ENCODE assay signal across 8 cellular contexts in the genomic region with DNA sequence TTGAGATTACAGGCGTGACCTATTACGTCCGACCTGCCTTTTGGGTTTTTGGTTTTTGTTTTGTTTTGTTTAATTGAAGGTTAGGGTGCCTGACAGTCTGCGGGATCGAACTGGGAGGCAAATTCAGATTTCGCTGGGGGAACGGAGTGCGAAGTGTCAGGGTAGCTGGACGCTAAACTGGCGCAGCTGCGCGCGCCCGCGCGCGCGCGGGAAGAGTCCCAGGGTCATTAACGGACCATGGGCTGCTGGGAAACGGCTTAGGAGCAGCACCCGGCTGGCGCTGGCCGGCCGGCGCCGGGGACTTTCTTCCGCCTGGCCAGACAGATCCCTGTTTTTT. TPM values are rescaled to one million over a fixed set of nuclear protein-coding genes. Genes with fewer than 3 reads are reported as not detected.
DNase-seq lines count a peak whose midpoint lies in the region; ATAC-seq, FAIRE-seq and TF ChIP-seq lines count a peak whose summit lies in the region.

No MANE protein-coding gene starts in this region.

- H3K4me1 Mint-ChIP-seq in mesothelial cell of epicardium = peaks cover 40% of the 10 kb centered on the region
- H3K4me1 Mint-ChIP-seq in stimulated activated naive B cell treated with anti-CD40 and anti-IgM and Interleukin-4, amounts not matched to agents 10 μg/mL and 1 μg/mL and 100 μg/mL, for 72 hours = peaks cover 32 to 61% of the 10 kb centered on the region in 2 donors

- dilution Hi-C loops in endothelial cell of umbilical vein (cut with MboI; ENCODE audit: extremely low pct_ligation_motif_present, low sequenced_read_pairs) = no loop called here

- peaks cover 14% of the 10 kb centered on the region for H3K36me3 Mint-ChIP-seq in mesothelial cell of epicardium
- peaks cover 36 to 42% of the 10 kb centered on the region in 2 donors for H3K36me3 Mint-ChIP-seq in stimulated activated naive B cell treated with anti-CD40 and anti-IgM and Interleukin-4, amounts not matched to agents 10 μg/mL and 1 μg/mL and 100 μg/mL, for 72 hours

- H2AFZ ChIP-seq in endothelial cell of umbilical vein (ENCODE audit: low read depth, low read length) = peak overlapping the region; percentile 87

- H4K20me1 ChIP-seq in endothelial cell of umbilical vein (replicated peaks; ENCODE audit: control insufficient read depth, extremely low read depth, insufficient read depth, low read length) = peaks cover 8% of the 10 kb centered on the region

- H3K4me1 ChIP-seq in endothelial cell of umbilical vein (ENCODE audit: control insufficient read depth, extremely low read depth, insufficient read depth, low read length) = peaks cover 32% of the 10 kb centered on the region

- peak overlapping the region; percentile 99 for H3K9ac ChIP-seq in endothelial cell of umbilical vein (replicated peaks; ENCODE audit: extremely low read depth, insufficient read depth, low read length)

- peak overlapping the region in 2 of 3 experiments; percentile 81 to 98 for H3K4me3 ChIP-seq in endothelial cell of umbilical vein (replicated peaks in 1 of 3; ENCODE audit: insufficient read depth in 1 of 3, low read depth in 1 of 3, low read length in 3 of 3)

- peak overlapping the region; percentile 97 for H3K27ac ChIP-seq in endothelial cell of umbilical vein (ENCODE audit: insufficient read depth, low read depth, low read length)

- peaks cover 65% of the 10 kb centered on the region for H3K79me2 ChIP-seq in endothelial cell of umbilical vein (ENCODE audit: control insufficient read depth, insufficient read depth, low read length)

- peak overlapping the region; percentile 99 for H3K27ac Mint-ChIP-seq in mesothelial cell of epicardium
- peak overlapping the region; percentile 98 for H3K27ac Mint-ChIP-seq in stimulated activated naive B cell treated with anti-CD40 and anti-IgM and Interleukin-4, amounts not matched to agents 10 μg/mL and 1 μg/mL and 100 μg/mL, for 72 hours

- TF ChIP-seq CTCF in endothelial cell of umbilical vein (IDR thresholded peaks at IDR 0.05; ENCODE audit: extremely low read depth in 1 of 2, insufficient read depth in 1 of 2, low read depth in 1 of 2, low read length in 2 of 2) (no peak), mesothelial cell of epicardium (IDR thresholded peaks at IDR 0.05; ENCODE audit: unreplicated experiment) (no peak)

- H3K36me3 ChIP-seq in endothelial cell of umbilical vein (ENCODE audit: control insufficient read depth in 2 of 2, extremely low read depth in 1 of 2, insufficient read depth in 2 of 2, low read length in 2 of 2) = peaks cover 15 to 16% of the 10 kb centered on the region in 2 experiments

- no peaks in the 10 kb centered on the region for H3K27me3 Mint-ChIP-seq in mesothelial cell of epicardium (ENCODE audit: low read depth)
- no peaks in the 10 kb centered on the region for H3K27me3 Mint-ChIP-seq in stimulated activated naive B cell treated with anti-CD40 and anti-IgM and Interleukin-4, amounts not matched to agents 10 μg/mL and 1 μg/mL and 100 μg/mL, for 72 hours

- peak; percentile 72 for FAIRE-seq in endothelial cell of umbilical vein (lab: Jason Lieb, UNC)

- no TSS peak for BruUV-seq in endothelial cell of umbilical vein (replicated peaks; lab: Mats Ljungman, UMichigan)

- POLR2A ChIA-PET in endothelial cell of umbilical vein (lab: Charles Lee) = interaction anchor here (1.0 kb wide), 1 partner anchor 28 kb away, joined by 3 read pairs; a partner anchor contains a TSS

- no peaks in the 10 kb centered on the region for H3K27me3 ChIP-seq in endothelial cell of umbilical vein (ENCODE audit: control insufficient read depth in 2 of 2, insufficient read depth in 2 of 2, low read length in 2 of 2)

- H3K4me2 ChIP-seq in endothelial cell of umbilical vein (ENCODE audit: insufficient read depth, low read length) = peak overlapping the region; percentile 86

- CTCF ChIA-PET in endothelial cell of umbilical vein (lab: Charles Lee) = interaction anchor here (0.7 to 1.3 kb wide), 3 partner anchors 30 to 61 kb away, joined by 3 read pairs; no protein-coding TSS in a partner anchor

- H3K9me3 ChIP-seq in endothelial cell of umbilical vein (replicated peaks; ENCODE audit: control insufficient read depth, insufficient read depth, low read length) = no peaks in the 10 kb centered on the region

- ATAC-seq in HG02885 (IDR thresholded peaks at IDR 0.05; ENCODE audit: poor library complexity, unreplicated experiment) = peak; percentile 57
- ATAC-seq in activated CD4-positive, CD25-positive, alpha-beta regulatory T cell treated with anti-CD3 and anti-CD28 coated beads, Interleukin-2, amount 50 U/mL, for 24 hours = peak; percentile 45 to 50
- peak; percentile 70 to 71 for ATAC-seq in stimulated activated naive B cell treated with anti-CD40 and anti-IgM and Interleukin-4, amounts not matched to agents 10 μg/mL and 1 μg/mL and 100 μg/mL, for 72 hours (replicated peaks)
- ATAC-seq in HG03025 (IDR thresholded peaks at IDR 0.05; ENCODE audit: low FRiP score, unreplicated experiment) = no peak

- no peaks in the 10 kb centered on the region for H3K9me1 ChIP-seq in endothelial cell of umbilical vein (replicated peaks; ENCODE audit: control insufficient read depth, extremely low read depth, insufficient read depth, low read length)

- intact Hi-C loops in endothelial cell of umbilical vein (cut with micrococcal nuclease) = loop anchor here (1.0 to 10.0 kb wide), 10 partner anchors 29 to 342 kb away; a partner anchor contains a TSS

- H3K9me3 Mint-ChIP-seq in mesothelial cell of epicardium = no peaks in the 10 kb centered on the region
- H3K9me3 Mint-ChIP-seq in stimulated activated naive B cell treated with anti-CD40 and anti-IgM and Interleukin-4, amounts not matched to agents 10 μg/mL and 1 μg/mL and 100 μg/mL, for 72 hours = no peaks in the 10 kb centered on the region

- peak; percentile 67 for DNase-seq in GDM1 (lab: John Stamatoyannopoulos, UW)
- DNase-seq in NCI-H345 (lab: John Stamatoyannopoulos, UW) = peak; percentile 86
- no peak for DNase-seq in endothelial cell of umbilical vein (ENCODE audit: low read depth, low spot score)
- DNase-seq in mesothelial cell of epicardium (ENCODE audit: low spot score in 2 of 2, unreplicated experiment in 2 of 2) = peak; percentile 49 to 72
- DNase-seq in stimulated activated naive B cell treated with anti-CD40 and anti-IgM and Interleukin-4, amounts not matched to agents 10 μg/mL and 1 μg/mL and 100 μg/mL, for 72 hours = peak; percentile 75

- peak overlapping the region; percentile 98 for H3K4me3 Mint-ChIP-seq in mesothelial cell of epicardium
- H3K4me3 Mint-ChIP-seq in stimulated activated naive B cell treated with anti-CD40 and anti-IgM and Interleukin-4, amounts not matched to agents 10 μg/mL and 1 μg/mL and 100 μg/mL, for 72 hours = peak overlapping the region; percentile 98 to 100

- no peak for TF ChIP-seq POLR2A in endothelial cell of umbilical vein (IDR thresholded peaks at IDR 0.05; ENCODE audit: low read depth, low read length)

RNA-seq across cellular contexts. Expression of a gene that starts 6.8 kb away (rescaled TPM):
- total RNA-seq in endothelial cell of umbilical vein (49.3 and 54.0 TPM in 2 replicates), mesothelial cell of epicardium (105 to 109 TPM (median 108 TPM) in 3 replicates)
- 27.1 and 31.7 TPM in 2 replicates for polyA plus RNA-seq in endothelial cell of umbilical vein
- 13.4 and 15.4 TPM in 2 replicates for polyA plus RNA-seq in endothelial cell of umbilical vein (2011; cell fraction: cytosol; rRNA removed)
- polyA plus RNA-seq in endothelial cell of umbilical vein (2011; cell fraction: nucleus; rRNA removed) = 23.8 and 26.3 TPM in 2 replicates
- 27.0 and 39.2 TPM in 2 replicates for polyA plus RNA-seq in endothelial cell of umbilical vein (2012)
- polyA minus RNA-seq in endothelial cell of umbilical vein = 30.0 and 46.3 TPM in 2 replicates
- polyA minus RNA-seq in endothelial cell of umbilical vein (2011; cell fraction: cytosol; rRNA and poly(A)+ RNA removed) = 261 TPM
- 11.5 and 22.2 TPM in 2 replicates for polyA minus RNA-seq in endothelial cell of umbilical vein (2011; cell fraction: nucleus; rRNA and poly(A)+ RNA removed)

RNA-seq across cellular contexts. Expression of a gene that starts 19.0 kb away (rescaled TPM):
- total RNA-seq in endothelial cell of umbilical vein (55.6 and 58.3 TPM in 2 replicates), mesothelial cell of epicardium (61.3 to 70.1 TPM (median 61.7 TPM) in 3 replicates)
- 56.0 and 57.2 TPM in 2 replicates for polyA plus RNA-seq in endothelial cell of umbilical vein
- polyA plus RNA-seq in endothelial cell of umbilical vein (2011; cell fraction: cytosol; rRNA removed) = 36.9 and 38.7 TPM in 2 replicates
- 35.7 and 40.1 TPM in 2 replicates for polyA plus RNA-seq in endothelial cell of umbilical vein (2011; cell fraction: nucleus; rRNA removed)
- polyA plus RNA-seq in endothelial cell of umbilical vein (2012) = 36.6 and 43.0 TPM in 2 replicates
- polyA minus RNA-seq in endothelial cell of umbilical vein = 28.8 and 30.6 TPM in 2 replicates
- polyA minus RNA-seq in endothelial cell of umbilical vein (2011; cell fraction: cytosol; rRNA and poly(A)+ RNA removed) = 183 TPM
- 13.9 and 24.8 TPM in 2 replicates for polyA minus RNA-seq in endothelial cell of umbilical vein (2011; cell fraction: nucleus; rRNA and poly(A)+ RNA removed)

RNA-seq across cellular contexts. Expression of a gene that starts 19.3 kb away (rescaled TPM):
- total RNA-seq in endothelial cell of umbilical vein = 0.74 and 0.77 TPM in 2 replicates
- polyA plus RNA-seq in endothelial cell of umbilical vein = 0.32 and 0.35 TPM in 2 replicates
- 0.31 TPM in 2 replicates for polyA plus RNA-seq in endothelial cell of umbilical vein (2011; cell fraction: cytosol; rRNA removed)
- polyA plus RNA-seq in endothelial cell of umbilical vein (2011; cell fraction: nucleus; rRNA removed) = 0.34 and 0.38 TPM in 2 replicates
- polyA plus RNA-seq in endothelial cell of umbilical vein (2012) = 0.27 and 0.38 TPM in 2 replicates
- polyA minus RNA-seq in endothelial cell of umbilical vein = 0.79 and 1.7 TPM in 2 replicates
- polyA minus RNA-seq in endothelial cell of umbilical vein (2011; cell fraction: cytosol; rRNA and poly(A)+ RNA removed) = 0.72 TPM
- not detected in 2 replicates for polyA minus RNA-seq in endothelial cell of umbilical vein (2011; cell fraction: nucleus; rRNA and poly(A)+ RNA removed)
- total RNA-seq in mesothelial cell of epicardium = 1.7 to 2.2 TPM (median 2.1 TPM) in 3 replicates

RNA-seq across cellular contexts. Expression of a gene that starts 27.6 kb away (rescaled TPM):
- 78.1 and 78.6 TPM in 2 replicates for total RNA-seq in endothelial cell of umbilical vein
- polyA plus RNA-seq in endothelial cell of umbilical vein = 86.0 and 95.5 TPM in 2 replicates
- polyA plus RNA-seq in endothelial cell of umbilical vein (2011; cell fraction: cytosol; rRNA removed) = 92.9 and 111 TPM in 2 replicates
- 26.0 and 27.1 TPM in 2 replicates for polyA plus RNA-seq in endothelial cell of umbilical vein (2011; cell fraction: nucleus; rRNA removed)
- 71.2 and 88.1 TPM in 2 replicates for polyA plus RNA-seq in endothelial cell of umbilical vein (2012)
- 51.1 and 55.1 TPM in 2 replicates for polyA minus RNA-seq in endothelial cell of umbilical vein
- polyA minus RNA-seq in endothelial cell of umbilical vein (2011; cell fraction: cytosol; rRNA and poly(A)+ RNA removed) = 42.9 TPM
- polyA minus RNA-seq in endothelial cell of umbilical vein (2011; cell fraction: nucleus; rRNA and poly(A)+ RNA removed) = 6.0 and 7.9 TPM in 2 replicates
- total RNA-seq in mesothelial cell of epicardium = 55.8 to 58.2 TPM (median 57.0 TPM) in 3 replicates

RNA-seq across cellular contexts. Expression of a gene that starts 28.3 kb away (rescaled TPM):
- 61.3 and 62.8 TPM in 2 replicates for total RNA-seq in endothelial cell of umbilical vein
- polyA plus RNA-seq in endothelial cell of umbilical vein = 111 and 115 TPM in 2 replicates
- polyA plus RNA-seq in endothelial cell of umbilical vein (2011; cell fraction: cytosol; rRNA removed) = 74.1 and 84.9 TPM in 2 replicates
- polyA plus RNA-seq in endothelial cell of umbilical vein (2011; cell fraction: nucleus; rRNA removed) = 42.3 and 48.1 TPM in 2 replicates
- 41.5 and 51.3 TPM in 2 replicates for polyA plus RNA-seq in endothelial cell of umbilical vein (2012)
- polyA minus RNA-seq in endothelial cell of umbilical vein = 73.1 and 73.9 TPM in 2 replicates
- polyA minus RNA-seq in endothelial cell of umbilical vein (2011; cell fraction: cytosol; rRNA and poly(A)+ RNA removed) = 15.0 TPM
- 15.0 and 15.6 TPM in 2 replicates for polyA minus RNA-seq in endothelial cell of umbilical vein (2011; cell fraction: nucleus; rRNA and poly(A)+ RNA removed)
- total RNA-seq in mesothelial cell of epicardium = 23.2 to 24.7 TPM (median 24.4 TPM) in 3 replicates
